In the genomic region with DNA sequence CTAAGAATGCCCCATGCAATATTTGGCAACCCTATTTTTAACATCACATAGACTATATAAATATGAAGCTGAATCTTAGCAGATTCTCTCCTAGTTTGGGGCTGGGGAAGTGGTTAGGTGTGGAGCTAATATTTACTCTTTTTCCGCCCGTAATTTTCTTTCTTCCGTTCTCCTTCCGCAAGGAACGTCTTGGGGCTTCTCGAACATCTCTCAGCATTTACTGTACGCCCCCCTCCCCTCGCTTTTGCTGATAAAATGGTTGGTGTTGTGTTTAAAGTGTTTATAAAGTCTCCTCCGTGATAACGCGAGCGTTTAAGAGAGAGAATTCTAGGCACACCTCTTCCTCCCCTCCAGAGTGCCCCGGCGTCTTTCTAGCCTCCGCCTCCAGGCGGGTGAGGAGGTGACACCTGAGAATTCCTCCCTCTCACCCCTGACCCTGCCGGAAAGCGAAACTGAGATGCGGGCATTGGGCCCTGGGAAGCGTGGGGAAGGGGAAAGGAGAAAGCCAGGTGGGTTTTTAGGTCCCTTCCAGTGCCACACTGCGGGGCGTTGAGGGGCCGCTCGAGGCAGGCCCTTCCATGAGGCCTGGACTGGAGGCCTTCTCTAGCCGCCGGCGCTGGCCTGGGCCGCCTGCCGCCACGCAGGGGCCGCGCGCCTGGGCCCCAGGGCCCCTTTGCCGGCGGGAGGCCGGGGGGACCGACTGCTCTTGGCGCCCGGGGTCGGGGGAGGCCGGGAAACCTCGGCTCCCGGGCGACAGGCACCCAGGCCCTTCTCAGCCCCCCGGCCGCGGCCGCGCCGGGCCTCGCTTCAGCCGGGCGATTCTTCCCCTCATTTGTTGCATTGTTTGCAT, we compare ENCODE assay signal across 8 cellular contexts.
DNase-seq lines count a peak whose midpoint lies in the region; ATAC-seq, FAIRE-seq and TF ChIP-seq lines count a peak whose summit lies in the region.
"Not testable (repeated sequence)": the region's sequence is repeated elsewhere in the genome, so short reads cannot be mapped to it uniquely, and the experiment has no call there.

No MANE protein-coding gene starts in this region.

- peak overlapping the region; percentile 89 for H3K4me3 Mint-ChIP-seq in CD8-positive, alpha-beta T cell

- dilution Hi-C loops in keratinocyte (cut with MboI; ENCODE audit: extremely low pct_ligation_motif_present, low sequenced_read_pairs), result not testable (repeated sequence)

- TF ChIP-seq CTCF in CD8-positive, alpha-beta T cell (IDR thresholded peaks at IDR 0.05), result not testable (repeated sequence)
- TF ChIP-seq CTCF in body of pancreas (IDR thresholded peaks at IDR 0.05) (peak in 3 of 7 experiments; percentile 10 to 26 (median 25)), keratinocyte (optimal IDR thresholded peaks at IDR 0.05 in 1 of 3, IDR thresholded peaks at IDR 0.05 in 1 of 3, conservative IDR thresholded peaks at IDR 0.05 in 1 of 3; ENCODE audit: extremely low read depth in 1 of 3, insufficient read depth in 2 of 3, low read length in 3 of 3) (peak in 1 of 3 experiments; percentile 6)

- H3K27me3 ChIP-seq in CD8-positive, alpha-beta T cell (ENCODE audit: insufficient read depth, low read length); body of pancreas; keratinocyte (ENCODE audit: control insufficient read depth, extremely low read depth, insufficient read depth, low read length): not testable (repeated sequence)

- H3K4me2 ChIP-seq in keratinocyte (ENCODE audit: control insufficient read depth, extremely low read depth, insufficient read depth, low read depth, low read length), result peak overlapping the region; percentile 89

- peaks cover 58% of the 10 kb centered on the region for H3K4me1 Mint-ChIP-seq in CD8-positive, alpha-beta T cell (ENCODE audit: low read depth)

- peak; percentile 30 to 85 (median 61) for DNase-seq in CD8-positive, alpha-beta T cell
- peak; percentile 79 for DNase-seq in NCI-H2029 treated with DMSO at 0.1 percent for 48 hours (lab: John Stamatoyannopoulos, UW)
- peak; percentile 47 for DNase-seq in activated CD4-positive, CD25-positive, alpha-beta regulatory T cell treated with anti-CD3 and anti-CD28 coated beads, Interleukin-2, amount 50 U/mL, for 72 hours
- DNase-seq in body of pancreas, result peak; percentile 57 to 70 (median 59)
- DNase-seq in keratinocyte (ENCODE audit: low read depth, low spot score), result not testable (repeated sequence)
- DNase-seq in stimulated activated CD4-positive, alpha-beta T cell treated with anti-CD3 and anti-CD28 coated beads, Interleukin-15, amount 100 ng/mL, for 24 hours, result peak; percentile 72

- peak; percentile 28 to 67 (median 66) for TF ChIP-seq POLR2A in body of pancreas (IDR thresholded peaks at IDR 0.05)

- H3K9ac ChIP-seq in keratinocyte (ENCODE audit: control insufficient read depth, extremely low read depth, insufficient read depth, low read length), result peak overlapping the region; percentile 87

- peaks cover 25% of the 10 kb centered on the region for H3K4me1 ChIP-seq in CD8-positive, alpha-beta T cell (ENCODE audit: insufficient read depth, low read length)
- H3K4me1 ChIP-seq in body of pancreas; keratinocyte (ENCODE audit: control insufficient read depth, extremely low read depth, insufficient read depth, low read length): not testable (repeated sequence)

- CTCF ChIA-PET in CD8-positive, alpha-beta T cell (lab: Charles Lee), result interaction anchor here (0.8 to 1.0 kb wide), 2 partner anchors 19 to 29 kb away, joined by 3 read pairs; no protein-coding TSS in a partner anchor

- H3K9me3 ChIP-seq in CD8-positive, alpha-beta T cell (ENCODE audit: low read length); body of pancreas; keratinocyte (ENCODE audit: control insufficient read depth, low read depth, low read length): not testable (repeated sequence)

- peak; percentile 95 for ATAC-seq in CD8-positive, alpha-beta T cell
- peak; percentile 86 for ATAC-seq in GM19328 (IDR thresholded peaks at IDR 0.05; ENCODE audit: unreplicated experiment)
- peak; percentile 93 for ATAC-seq in HG03025 (IDR thresholded peaks at IDR 0.05; ENCODE audit: low FRiP score, unreplicated experiment)
- peak; percentile 95 for ATAC-seq in body of pancreas

- peak overlapping the region; percentile 54 for H3K4me3 ChIP-seq in CD8-positive, alpha-beta T cell (ENCODE audit: low read depth, low read length)
- H3K4me3 ChIP-seq in body of pancreas, result not testable (repeated sequence)
- H3K4me3 ChIP-seq in keratinocyte (ENCODE audit: control insufficient read depth in 2 of 3, extremely low read depth in 1 of 3, insufficient read depth in 2 of 3, low read depth in 1 of 3, low read length in 3 of 3), result peak overlapping the region; percentile 55 to 68 (median 67)

- not testable (repeated sequence) for H3K36me3 Mint-ChIP-seq in CD8-positive, alpha-beta T cell

- FAIRE-seq in keratinocyte (lab: Jason Lieb, UNC), result peak; percentile 89

- H3K9me1 ChIP-seq in keratinocyte (ENCODE audit: control insufficient read depth, extremely low read depth, insufficient read depth, low read length), result not testable (repeated sequence)

- H3K79me2 ChIP-seq in keratinocyte (ENCODE audit: control insufficient read depth, insufficient read depth, low read length), result not testable (repeated sequence)

- not testable (repeated sequence) for H4K20me1 ChIP-seq in keratinocyte (ENCODE audit: control insufficient read depth, extremely low read depth, insufficient read depth, low read length)

- 26 to 56% methylated on average over 26 to 37 of the region's 53 CpGs for WGBS in body of pancreas, 2 donors

- H3K27ac Mint-ChIP-seq in CD8-positive, alpha-beta T cell, result peak overlapping the region; percentile 94

- not testable (repeated sequence) for H3K9me3 Mint-ChIP-seq in CD8-positive, alpha-beta T cell

- intact Hi-C loops in CD8-positive, alpha-beta T cell (cut with DNase I, micrococcal nuclease), result loop anchor here (1.0 to 10.0 kb wide), 5 partner anchors 64 to 840 kb away; a partner anchor contains a TSS
- intact Hi-C loops in body of pancreas (cut with DNase I), result not testable (repeated sequence)

- not testable (repeated sequence) for H3K36me3 ChIP-seq in CD8-positive, alpha-beta T cell (ENCODE audit: insufficient read depth, low read length); body of pancreas (replicated peaks in 1 of 2; ENCODE audit: insufficient read depth in 1 of 2, low read depth in 2 of 2); keratinocyte (ENCODE audit: control insufficient read depth in 2 of 2, extremely low read depth in 1 of 2, insufficient read depth in 2 of 2, low read length in 2 of 2)

- peak overlapping the region; percentile 55 for H3K27ac ChIP-seq in CD8-positive, alpha-beta T cell (ENCODE audit: low read depth, low read length)
- H3K27ac ChIP-seq in body of pancreas (peak overlapping the region in 3 of 4 donors; percentile 64 to 74 (median 73)), keratinocyte (ENCODE audit: control insufficient read depth, insufficient read depth, low read length) (peak overlapping the region; percentile 90)

- POLR2A ChIA-PET in CD8-positive, alpha-beta T cell (lab: Charles Lee), result interaction anchor here (0.6 to 0.9 kb wide), 2 partner anchors 64 to 1089 kb away, joined by 3 read pairs; a partner anchor contains a TSS

- H2AFZ ChIP-seq in keratinocyte (ENCODE audit: control insufficient read depth, low read length), result peak overlapping the region; percentile 75

- H3K27me3 Mint-ChIP-seq in CD8-positive, alpha-beta T cell (ENCODE audit: low read depth), result not testable (repeated sequence)
